In the genomic region with DNA sequence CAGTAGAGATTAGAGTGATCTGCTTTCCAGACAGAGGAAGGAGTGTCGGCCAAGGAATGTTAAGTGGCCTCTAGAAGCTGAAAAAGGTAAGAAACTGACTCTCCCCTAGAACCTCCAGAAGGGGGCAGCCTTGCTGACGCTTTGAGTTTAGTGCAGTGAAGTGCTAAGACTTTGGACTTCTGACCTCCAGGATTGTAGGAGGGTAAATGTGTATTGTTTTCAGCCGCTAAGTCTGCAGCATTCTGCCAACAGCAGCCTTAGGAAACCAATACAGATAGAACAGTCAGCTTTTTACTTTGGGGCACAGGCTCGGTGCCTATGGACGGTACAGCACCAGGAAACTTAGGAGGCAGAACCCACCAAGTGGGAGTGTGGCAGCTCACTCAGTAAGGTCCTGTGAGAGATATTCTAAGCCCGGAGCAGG, we compare ENCODE assay signal across 8 cellular contexts. TPM values are rescaled to one million over a fixed set of nuclear protein-coding genes. Genes with fewer than 3 reads are reported as not detected.
DNase-seq lines count a peak whose midpoint lies in the region; ATAC-seq and TF ChIP-seq lines count a peak whose summit lies in the region.

No MANE protein-coding gene starts in this region.

- intact Hi-C loops in right lobe of liver (cut with DNase I): no loop called here

- no peaks in the 10 kb centered on the region for H3K36me3 ChIP-seq in right lobe of liver
- H3K36me3 ChIP-seq in thoracic aorta: no peaks in the 10 kb centered on the region

- H3K27ac ChIP-seq in right lobe of liver (peak overlapping the region in 2 of 3 donors; percentile 57 to 73), thoracic aorta (no peak overlapping the region)

- TF ChIP-seq CTCF in HFFc6 (IDR thresholded peaks at IDR 0.05): peak; percentile 84
- TF ChIP-seq CTCF in cardiac fibroblast (IDR thresholded peaks at IDR 0.05; ENCODE audit: low read depth, low read length): peak; percentile 84
- TF ChIP-seq CTCF in right lobe of liver (IDR thresholded peaks at IDR 0.05): peak; percentile 70 to 85 (median 78)
- peak; percentile 46 for TF ChIP-seq CTCF in thoracic aorta (IDR thresholded peaks at IDR 0.05)

- H3K4me3 Mint-ChIP-seq in HFFc6: no peak overlapping the region

- DNase-seq in COLO668 (lab: John Stamatoyannopoulos, UW; ENCODE audit: unreplicated experiment) (peak; percentile 57), HFFc6 (peak; percentile 49), SK-N-DZ (ENCODE audit: low spot score) (peak; percentile 53), cardiac fibroblast (ENCODE audit: low read depth in 2 of 2) (peak; percentile 81 to 82), right lobe of liver (peak in 2 of 3 donors; percentile 43 to 57), thoracic aorta (ENCODE audit: low spot score) (no peak), NCI-H187 (lab: John Stamatoyannopoulos, UW) (no peak)

- peaks cover 12% of the 10 kb centered on the region for H3K9me3 Mint-ChIP-seq in HFFc6

- no peak overlapping the region for H3K4me3 ChIP-seq in cardiac fibroblast (replicated peaks in 1 of 2; ENCODE audit: low read depth in 2 of 2, low read length in 2 of 2)
- no peak overlapping the region for H3K4me3 ChIP-seq in right lobe of liver
- H3K4me3 ChIP-seq in thoracic aorta: no peak overlapping the region

- H3K36me3 Mint-ChIP-seq in HFFc6 (ENCODE audit: low read depth): peaks cover 30% of the 10 kb centered on the region

- H3K27me3 Mint-ChIP-seq in HFFc6 (ENCODE audit: insufficient read depth): peaks cover 3% of the 10 kb centered on the region

- ATAC-seq in right lobe of liver (peak; percentile 40 to 62 (median 52)), thoracic aorta (ENCODE audit: insufficient number of reproducible peaks, low FRiP score, low read depth) (no peak), GM18858 (IDR thresholded peaks at IDR 0.05; ENCODE audit: unreplicated experiment) (no peak)

- H3K27me3 ChIP-seq in right lobe of liver: no peaks in the 10 kb centered on the region
- H3K27me3 ChIP-seq in thoracic aorta (replicated peaks; ENCODE audit: insufficient read depth): no peaks in the 10 kb centered on the region

- WGBS in right lobe of liver (ENCODE audit: insufficient coverage, low coverage, low lambda C conversion rate, missing lambda C conversion rate): 12% methylated on average over 5 of the region's 6 CpGs

- H3K4me1 Mint-ChIP-seq in HFFc6 (ENCODE audit: low read depth): peaks cover 50% of the 10 kb centered on the region

- no peak for TF ChIP-seq POLR2A in right lobe of liver (IDR thresholded peaks at IDR 0.05)

- no peaks in the 10 kb centered on the region for H3K9me3 ChIP-seq in right lobe of liver
- no peaks in the 10 kb centered on the region for H3K9me3 ChIP-seq in thoracic aorta

- H3K4me1 ChIP-seq in right lobe of liver (peaks cover 0 to 59% (median 22%) of the 10 kb centered on the region in 4 donors), thoracic aorta (ENCODE audit: control insufficient read depth in 1 of 2, low read depth in 2 of 2) (peaks cover 22 to 30% of the 10 kb centered on the region in 2 donors)

- H3K27ac Mint-ChIP-seq in HFFc6: peak overlapping the region; percentile 15; the same call in 1 of the 2 replicates

RNA-seq across cellular contexts. Expression of gene TBC1D22A, which starts 3.6 kb away (rescaled TPM):
- total RNA-seq in HFFc6 (2021; fragmentation: NEBNext Ultra II Directional; extraction: Animal tissue kit (Norgen Biotek cat#: 25700)): 10 to 100 TPM; 20.4 to 24.1 (median 22.2) TPM
- polyA plus RNA-seq in SK-N-DZ (2014; cell fraction: cytosol; rRNA removed): 6.1 and 11.8 TPM in 2 replicates
- polyA plus RNA-seq in SK-N-DZ (2014; cell fraction: nucleus; rRNA removed): 5.7 and 8.3 TPM in 2 replicates
- total RNA-seq in right lobe of liver (10 to 100 TPM; 10.9 to 18.1 (median 14.0) TPM), thoracic aorta (10 to 100 TPM; 28.9 to 31.3 TPM)

RNA-seq across cellular contexts. Expression of gene CERK, which starts 20.8 kb away (rescaled TPM):
- 10 to 100 TPM; 49.1 to 54.8 (median 52.0) TPM for total RNA-seq in HFFc6 (2021; fragmentation: NEBNext Ultra II Directional; extraction: Animal tissue kit (Norgen Biotek cat#: 25700))
- polyA plus RNA-seq in SK-N-DZ (2014; cell fraction: cytosol; rRNA removed): 75.2 and 81.1 TPM in 2 replicates
- 34.0 and 34.4 TPM in 2 replicates for polyA plus RNA-seq in SK-N-DZ (2014; cell fraction: nucleus; rRNA removed)
- total RNA-seq in right lobe of liver: 10 to 100 TPM in 5 of 6 experiments, 1 to 10 TPM in 1; 9.6 to 27.5 (median 18.5) TPM
- 10 to 100 TPM; 65.5 to 72.8 TPM for total RNA-seq in thoracic aorta

Comparison
In these comparisons a context has a peak if more than half of its experiments do, and no peak if none do; other contexts are left out.
1. DNase-seq: peak in COLO668 (single experiment), HFFc6 (single experiment), SK-N-DZ (single experiment), cardiac fibroblast (2 of 2) and right lobe of liver (2 of 3); none in thoracic aorta (single experiment) and NCI-H187 (0 of 2).
2. ATAC-seq: peak in right lobe of liver (4 of 4); none in thoracic aorta (single experiment) and GM18858 (single experiment).
3. H3K27ac ChIP-seq: peak in right lobe of liver (2 of 3); none in thoracic aorta (0 of 2).
4. Peak in every context shown above with its lines, with median percentiles within 50 percentile points of each other: CTCF ChIP-seq.